ENCODE assay signal across 7 cellular contexts in the genomic region with DNA sequence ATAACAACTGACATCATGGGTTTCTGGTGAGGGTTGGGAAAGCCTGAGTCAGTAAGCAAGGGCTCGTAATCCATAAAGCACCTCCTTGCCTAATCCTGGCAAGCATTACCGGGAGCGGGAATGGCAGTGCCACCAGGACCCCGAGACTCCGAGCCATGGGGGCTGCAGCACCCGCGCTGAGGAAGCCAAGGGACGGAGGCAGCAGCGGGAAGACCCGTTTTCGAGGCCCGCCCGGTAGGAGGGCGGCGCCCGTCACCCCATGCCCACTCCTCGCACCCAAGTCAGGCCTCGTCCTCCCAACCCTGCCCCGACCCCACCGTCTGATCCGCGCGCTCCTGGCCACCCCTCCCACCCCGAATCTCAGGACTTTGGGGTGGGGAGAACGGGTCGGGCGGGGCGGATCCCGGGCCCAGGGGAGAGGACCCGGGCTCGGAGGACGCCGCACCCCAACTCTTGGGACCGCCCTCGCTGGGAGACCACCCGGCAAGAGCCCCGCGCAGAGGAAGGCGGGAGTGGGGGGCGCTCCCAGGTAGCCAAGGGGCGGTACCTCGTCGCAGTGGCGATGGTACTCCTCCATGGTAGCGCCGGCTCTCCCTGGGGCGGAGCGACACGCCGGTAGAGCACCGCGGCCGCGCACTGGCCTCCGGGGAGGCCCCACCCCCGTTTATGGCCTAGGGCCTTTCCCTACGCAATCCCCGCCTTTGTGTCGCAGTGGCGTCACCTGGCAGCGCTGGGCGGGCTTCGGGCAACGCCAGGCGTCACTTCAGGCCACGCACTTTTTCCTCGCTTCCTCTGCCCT. TPM values are rescaled to one million over a fixed set of nuclear protein-coding genes. Genes with fewer than 3 reads are reported as not detected.
A peak's percentile ranks its signal among the peaks of the same experiment; 100 is the strongest.
DNase-seq lines count a peak whose midpoint lies in the region; ATAC-seq and TF ChIP-seq lines count a peak whose summit lies in the region.

A gene with protein sequence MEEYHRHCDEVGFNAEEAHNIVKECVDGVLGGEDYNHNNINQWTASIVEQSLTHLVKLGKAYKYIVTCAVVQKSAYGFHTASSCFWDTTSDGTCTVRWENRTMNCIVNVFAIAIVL (minus strand): TSS at position 638 of the 799 bp plus-strand sequence. CDS start 61 bp downstream, at position 577.

- ATAC-seq in GM18517 (IDR thresholded peaks at IDR 0.05; ENCODE audit: unreplicated experiment) (peak; percentile 93), HG02973 (IDR thresholded peaks at IDR 0.05; ENCODE audit: unreplicated experiment) (peak; percentile 99), WTC11 (peak; percentile 98)

- no peaks in the 10 kb centered on the region for H3K9me3 ChIP-seq in smooth muscle cell (replicated peaks; ENCODE audit: low read depth)

- no peaks in the 10 kb centered on the region for H3K4me1 Mint-ChIP-seq in WTC11

- H3K36me3 Mint-ChIP-seq in WTC11, result no peaks in the 10 kb centered on the region

- TF ChIP-seq CTCF in WTC11 (IDR thresholded peaks at IDR 0.05) (no peak), cardiac fibroblast (IDR thresholded peaks at IDR 0.05; ENCODE audit: low read depth, low read length) (no peak), smooth muscle cell (IDR thresholded peaks at IDR 0.05; ENCODE audit: borderline replicate concordance, insufficient read depth, poor library complexity, severe bottlenecking) (no peak)

- peak within 1 kb of the TSS; percentile 81 for H2AFZ ChIP-seq in smooth muscle cell (ENCODE audit: low read depth)

- POLR2A ChIA-PET in WTC11 (lab: Charles Lee), result no interaction called here

- H3K9ac ChIP-seq in smooth muscle cell (ENCODE audit: low read depth), result peak within 1 kb of the TSS; percentile 95

- H4K20me1 ChIP-seq in smooth muscle cell (ENCODE audit: low read depth), result no peaks in the 10 kb centered on the region

- H3K27ac Mint-ChIP-seq in WTC11, result 0 out of 2 replicates have a peak within 1 kb of the TSS, but pooled peaks have one; percentile 27

- no peaks in the 10 kb centered on the region for H3K27me3 ChIP-seq in smooth muscle cell (ENCODE audit: low read depth)

- peaks cover 3% of the 10 kb centered on the region for H3K4me1 ChIP-seq in smooth muscle cell (ENCODE audit: low read depth)

- no peaks in the 10 kb centered on the region for H3K79me2 ChIP-seq in smooth muscle cell (ENCODE audit: low read depth)

- WGBS in smooth muscle cell (ENCODE audit: low lambda C conversion rate), result 37% methylated on average over 35 of the region's 67 CpGs

- peak; percentile 83 for DNase-seq in NCI-H2107 treated with DMSO at 0.1 percent for 48 hours (lab: John Stamatoyannopoulos, UW; ENCODE audit: unreplicated experiment)
- DNase-seq in WTC11 (ENCODE audit: low spot score), result peak; percentile 76
- peak; percentile 72 to 74 for DNase-seq in cardiac fibroblast (ENCODE audit: low read depth in 2 of 2)
- peak; percentile 81 for DNase-seq in iPS-NIHi7 (ENCODE audit: extremely low spot score)
- DNase-seq in smooth muscle cell (lab: John Stamatoyannopoulos, UW; ENCODE audit: unreplicated experiment), result peak; percentile 20

- CTCF ChIA-PET in WTC11 (lab: Charles Lee), result no interaction called here

- H3F3A ChIP-seq in smooth muscle cell (ENCODE audit: low read depth), result no peaks in the 10 kb centered on the region

- no peaks in the 10 kb centered on the region for H3K36me3 ChIP-seq in smooth muscle cell (ENCODE audit: low read depth)

- peak within 1 kb of the TSS; percentile 84 for H3K4me2 ChIP-seq in smooth muscle cell

- H3K4me3 ChIP-seq in cardiac fibroblast (replicated peaks in 1 of 2; ENCODE audit: low read depth in 2 of 2, low read length in 2 of 2), result peak within 1 kb of the TSS; percentile 74
- H3K4me3 ChIP-seq in smooth muscle cell, result peak within 1 kb of the TSS; percentile 60

- peak within 1 kb of the TSS; percentile 86 for H3K27ac ChIP-seq in smooth muscle cell (ENCODE audit: low read depth)

- no peaks in the 10 kb centered on the region for H3K9me3 Mint-ChIP-seq in WTC11

- peaks cover 2% of the 10 kb centered on the region; the same call in 1 of the 2 replicates for H3K27me3 Mint-ChIP-seq in WTC11 (ENCODE audit: low read depth)

- peak within 1 kb of the TSS; percentile 56 for H3K4me3 Mint-ChIP-seq in WTC11

TF ChIP-seq in WTC11, 78 proteins besides CTCF, POLR2A, EP300 and RAD21 (continues in another document):
- no peak for TF ChIP-seq SMAD3 (CRISPR knock-in tag; IDR thresholded peaks at IDR 0.05; ENCODE audit: borderline replicate concordance)
- TF ChIP-seq FOXK1 (CRISPR knock-in tag; IDR thresholded peaks at IDR 0.05), result peak; percentile 47; the same call in 1 of the 2 replicates
- TF ChIP-seq, protein P1, sequence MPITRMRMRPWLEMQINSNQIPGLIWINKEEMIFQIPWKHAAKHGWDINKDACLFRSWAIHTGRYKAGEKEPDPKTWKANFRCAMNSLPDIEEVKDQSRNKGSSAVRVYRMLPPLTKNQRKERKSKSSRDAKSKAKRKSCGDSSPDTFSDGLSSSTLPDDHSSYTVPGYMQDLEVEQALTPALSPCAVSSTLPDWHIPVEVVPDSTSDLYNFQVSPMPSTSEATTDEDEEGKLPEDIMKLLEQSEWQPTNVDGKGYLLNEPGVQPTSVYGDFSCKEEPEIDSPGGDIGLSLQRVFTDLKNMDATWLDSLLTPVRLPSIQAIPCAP (CRISPR knock-in tag; IDR thresholded peaks at IDR 0.05), result no peak
- TF ChIP-seq, protein P2, sequence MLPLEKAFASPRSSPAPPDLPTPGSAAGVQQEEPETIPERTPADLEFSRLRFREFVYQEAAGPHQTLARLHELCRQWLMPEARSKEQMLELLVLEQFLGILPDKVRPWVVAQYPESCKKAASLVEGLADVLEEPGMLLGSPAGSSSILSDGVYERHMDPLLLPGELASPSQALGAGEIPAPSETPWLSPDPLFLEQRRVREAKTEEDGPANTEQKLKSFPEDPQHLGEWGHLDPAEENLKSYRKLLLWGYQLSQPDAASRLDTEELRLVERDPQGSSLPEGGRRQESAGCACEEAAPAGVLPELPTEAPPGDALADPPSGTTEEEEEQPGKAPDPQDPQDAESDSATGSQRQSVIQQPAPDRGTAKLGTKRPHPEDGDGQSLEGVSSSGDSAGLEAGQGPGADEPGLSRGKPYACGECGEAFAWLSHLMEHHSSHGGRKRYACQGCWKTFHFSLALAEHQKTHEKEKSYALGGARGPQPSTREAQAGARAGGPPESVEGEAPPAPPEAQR (CRISPR knock-in tag; IDR thresholded peaks at IDR 0.05), result no peak
- TF ChIP-seq, protein P3, sequence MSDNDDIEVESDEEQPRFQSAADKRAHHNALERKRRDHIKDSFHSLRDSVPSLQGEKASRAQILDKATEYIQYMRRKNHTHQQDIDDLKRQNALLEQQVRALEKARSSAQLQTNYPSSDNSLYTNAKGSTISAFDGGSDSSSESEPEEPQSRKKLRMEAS (CRISPR knock-in tag; IDR thresholded peaks at IDR 0.05), result peak; percentile 82
- TF ChIP-seq, protein P4, sequence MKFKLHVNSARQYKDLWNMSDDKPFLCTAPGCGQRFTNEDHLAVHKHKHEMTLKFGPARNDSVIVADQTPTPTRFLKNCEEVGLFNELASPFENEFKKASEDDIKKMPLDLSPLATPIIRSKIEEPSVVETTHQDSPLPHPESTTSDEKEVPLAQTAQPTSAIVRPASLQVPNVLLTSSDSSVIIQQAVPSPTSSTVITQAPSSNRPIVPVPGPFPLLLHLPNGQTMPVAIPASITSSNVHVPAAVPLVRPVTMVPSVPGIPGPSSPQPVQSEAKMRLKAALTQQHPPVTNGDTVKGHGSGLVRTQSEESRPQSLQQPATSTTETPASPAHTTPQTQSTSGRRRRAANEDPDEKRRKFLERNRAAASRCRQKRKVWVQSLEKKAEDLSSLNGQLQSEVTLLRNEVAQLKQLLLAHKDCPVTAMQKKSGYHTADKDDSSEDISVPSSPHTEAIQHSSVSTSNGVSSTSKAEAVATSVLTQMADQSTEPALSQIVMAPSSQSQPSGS (CRISPR knock-in tag; IDR thresholded peaks at IDR 0.05; ENCODE audit: borderline replicate concordance, low read depth), result no peak
- no peak for TF ChIP-seq CBFB (CRISPR knock-in tag; IDR thresholded peaks at IDR 0.05; ENCODE audit: low read depth)
- TF ChIP-seq FOXP1 (CRISPR knock-in tag; IDR thresholded peaks at IDR 0.05; ENCODE audit: borderline replicate concordance), result no peak
- TF ChIP-seq GABPB1 (CRISPR knock-in tag; IDR thresholded peaks at IDR 0.05), result peak; percentile 52; the same call in 1 of the 2 replicates
- TF ChIP-seq, protein P5, sequence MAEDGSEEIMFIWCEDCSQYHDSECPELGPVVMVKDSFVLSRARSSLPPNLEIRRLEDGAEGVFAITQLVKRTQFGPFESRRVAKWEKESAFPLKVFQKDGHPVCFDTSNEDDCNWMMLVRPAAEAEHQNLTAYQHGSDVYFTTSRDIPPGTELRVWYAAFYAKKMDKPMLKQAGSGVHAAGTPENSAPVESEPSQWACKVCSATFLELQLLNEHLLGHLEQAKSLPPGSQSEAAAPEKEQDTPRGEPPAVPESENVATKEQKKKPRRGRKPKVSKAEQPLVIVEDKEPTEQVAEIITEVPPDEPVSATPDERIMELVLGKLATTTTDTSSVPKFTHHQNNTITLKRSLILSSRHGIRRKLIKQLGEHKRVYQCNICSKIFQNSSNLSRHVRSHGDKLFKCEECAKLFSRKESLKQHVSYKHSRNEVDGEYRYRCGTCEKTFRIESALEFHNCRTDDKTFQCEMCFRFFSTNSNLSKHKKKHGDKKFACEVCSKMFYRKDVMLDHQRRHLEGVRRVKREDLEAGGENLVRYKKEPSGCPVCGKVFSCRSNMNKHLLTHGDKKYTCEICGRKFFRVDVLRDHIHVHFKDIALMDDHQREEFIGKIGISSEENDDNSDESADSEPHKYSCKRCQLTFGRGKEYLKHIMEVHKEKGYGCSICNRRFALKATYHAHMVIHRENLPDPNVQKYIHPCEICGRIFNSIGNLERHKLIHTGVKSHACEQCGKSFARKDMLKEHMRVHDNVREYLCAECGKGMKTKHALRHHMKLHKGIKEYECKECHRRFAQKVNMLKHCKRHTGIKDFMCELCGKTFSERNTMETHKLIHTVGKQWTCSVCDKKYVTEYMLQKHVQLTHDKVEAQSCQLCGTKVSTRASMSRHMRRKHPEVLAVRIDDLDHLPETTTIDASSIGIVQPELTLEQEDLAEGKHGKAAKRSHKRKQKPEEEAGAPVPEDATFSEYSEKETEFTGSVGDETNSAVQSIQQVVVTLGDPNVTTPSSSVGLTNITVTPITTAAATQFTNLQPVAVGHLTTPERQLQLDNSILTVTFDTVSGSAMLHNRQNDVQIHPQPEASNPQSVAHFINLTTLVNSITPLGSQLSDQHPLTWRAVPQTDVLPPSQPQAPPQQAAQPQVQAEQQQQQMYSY (CRISPR knock-in tag; IDR thresholded peaks at IDR 0.05), result no peak
- TF ChIP-seq NR1H2 (CRISPR knock-in tag; IDR thresholded peaks at IDR 0.05), result no peak
- peak; percentile 64 for TF ChIP-seq SP1 (CRISPR knock-in tag; conservative IDR thresholded peaks at IDR 0.05)
- no peak for TF ChIP-seq KAT7 (CRISPR knock-in tag; IDR thresholded peaks at IDR 0.05; ENCODE audit: borderline replicate concordance)

RNA-seq across cellular contexts. Expression of the gene that starts here (rescaled TPM):
- total RNA-seq in WTC11 (2021), result 5.1 to 6.1 TPM (median 5.7 TPM) in 3 replicates
- 89.4 and 112 TPM in 2 replicates for total RNA-seq in smooth muscle cell
- 75.8 and 77.7 TPM in 2 replicates for polyA plus RNA-seq in smooth muscle cell

Comparison
In these comparisons a context has a peak if more than half of its experiments do, and no peak if none do; other contexts are left out.
1. Peak in every context shown above with its lines: DNase-seq, ATAC-seq, H3K4me3 ChIP-seq and H3K27ac ChIP-seq.
2. RNA of the gene that starts here (total RNA-seq): 89.4 to 112 TPM in smooth muscle cell; 5.1 to 6.1 TPM in WTC11; every median in the first group is over 10 times any median in the second.
3. DNase-seq: peak in every context shown above with its lines; median percentile 83 in NCI-H2107 treated with DMSO at 0.1 percent for 48 hours; 81 in iPS-NIHi7; 76 in WTC11; 73 in cardiac fibroblast; 20 in smooth muscle cell.